3 cellular contexts compared by ENCODE assay signal in the genomic region with DNA sequence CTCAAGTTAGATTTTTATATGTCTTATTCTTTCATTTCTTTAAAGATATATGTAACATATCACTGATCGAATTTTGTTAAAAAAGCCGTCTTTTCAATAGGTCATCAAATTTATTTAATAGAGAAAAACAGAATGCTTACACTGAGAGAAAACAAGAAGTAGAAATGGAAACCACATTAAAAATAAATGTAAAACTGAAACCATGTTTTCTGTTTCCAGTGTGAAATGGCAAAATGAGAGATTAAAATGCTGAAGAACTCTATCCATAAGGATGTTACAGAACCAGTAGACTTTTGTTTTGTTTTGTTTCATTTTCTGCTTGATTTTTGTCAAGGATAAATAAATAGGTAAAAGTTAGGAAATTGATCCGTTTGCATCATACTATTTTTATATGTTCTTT.
TF ChIP-seq lines count a peak whose summit lies in the region.

No MANE protein-coding gene starts in this region.

TF ChIP-seq in SK-N-SH, 30 proteins besides CTCF, POLR2A, EP300 and RAD21 (continued from another document):
- TF ChIP-seq FOSL2 (IDR thresholded peaks at IDR 0.05; ENCODE audit: borderline replicate concordance, low read depth): no peak
- no peak for TF ChIP-seq GATA2 (CRISPR knock-in tag; IDR thresholded peaks at IDR 0.05)
- no peak for TF ChIP-seq YY1 (IDR thresholded peaks at IDR 0.05; ENCODE audit: low read depth)
- no peak for TF ChIP-seq PBX3 (IDR thresholded peaks at IDR 0.05)
- no peak for TF ChIP-seq TEAD4 (IDR thresholded peaks at IDR 0.05; ENCODE audit: borderline replicate concordance, insufficient read depth)
- no peak for TF ChIP-seq ELF1 (IDR thresholded peaks at IDR 0.05)
- TF ChIP-seq, protein P1, sequence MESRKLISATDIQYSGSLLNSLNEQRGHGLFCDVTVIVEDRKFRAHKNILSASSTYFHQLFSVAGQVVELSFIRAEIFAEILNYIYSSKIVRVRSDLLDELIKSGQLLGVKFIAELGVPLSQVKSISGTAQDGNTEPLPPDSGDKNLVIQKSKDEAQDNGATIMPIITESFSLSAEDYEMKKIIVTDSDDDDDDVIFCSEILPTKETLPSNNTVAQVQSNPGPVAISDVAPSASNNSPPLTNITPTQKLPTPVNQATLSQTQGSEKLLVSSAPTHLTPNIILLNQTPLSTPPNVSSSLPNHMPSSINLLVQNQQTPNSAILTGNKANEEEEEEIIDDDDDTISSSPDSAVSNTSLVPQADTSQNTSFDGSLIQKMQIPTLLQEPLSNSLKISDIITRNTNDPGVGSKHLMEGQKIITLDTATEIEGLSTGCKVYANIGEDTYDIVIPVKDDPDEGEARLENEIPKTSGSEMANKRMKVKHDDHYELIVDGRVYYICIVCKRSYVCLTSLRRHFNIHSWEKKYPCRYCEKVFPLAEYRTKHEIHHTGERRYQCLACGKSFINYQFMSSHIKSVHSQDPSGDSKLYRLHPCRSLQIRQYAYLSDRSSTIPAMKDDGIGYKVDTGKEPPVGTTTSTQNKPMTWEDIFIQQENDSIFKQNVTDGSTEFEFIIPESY (IDR thresholded peaks at IDR 0.05; ENCODE audit: borderline replicate concordance, low read depth): no peak

TF ChIP-seq in SK-N-SH treated with all-trans-retinoic acid at 6 μM for 48 hours, 23 proteins besides CTCF, POLR2A, EP300 and RAD21 (continued from another document):
- TF ChIP-seq, protein P2, sequence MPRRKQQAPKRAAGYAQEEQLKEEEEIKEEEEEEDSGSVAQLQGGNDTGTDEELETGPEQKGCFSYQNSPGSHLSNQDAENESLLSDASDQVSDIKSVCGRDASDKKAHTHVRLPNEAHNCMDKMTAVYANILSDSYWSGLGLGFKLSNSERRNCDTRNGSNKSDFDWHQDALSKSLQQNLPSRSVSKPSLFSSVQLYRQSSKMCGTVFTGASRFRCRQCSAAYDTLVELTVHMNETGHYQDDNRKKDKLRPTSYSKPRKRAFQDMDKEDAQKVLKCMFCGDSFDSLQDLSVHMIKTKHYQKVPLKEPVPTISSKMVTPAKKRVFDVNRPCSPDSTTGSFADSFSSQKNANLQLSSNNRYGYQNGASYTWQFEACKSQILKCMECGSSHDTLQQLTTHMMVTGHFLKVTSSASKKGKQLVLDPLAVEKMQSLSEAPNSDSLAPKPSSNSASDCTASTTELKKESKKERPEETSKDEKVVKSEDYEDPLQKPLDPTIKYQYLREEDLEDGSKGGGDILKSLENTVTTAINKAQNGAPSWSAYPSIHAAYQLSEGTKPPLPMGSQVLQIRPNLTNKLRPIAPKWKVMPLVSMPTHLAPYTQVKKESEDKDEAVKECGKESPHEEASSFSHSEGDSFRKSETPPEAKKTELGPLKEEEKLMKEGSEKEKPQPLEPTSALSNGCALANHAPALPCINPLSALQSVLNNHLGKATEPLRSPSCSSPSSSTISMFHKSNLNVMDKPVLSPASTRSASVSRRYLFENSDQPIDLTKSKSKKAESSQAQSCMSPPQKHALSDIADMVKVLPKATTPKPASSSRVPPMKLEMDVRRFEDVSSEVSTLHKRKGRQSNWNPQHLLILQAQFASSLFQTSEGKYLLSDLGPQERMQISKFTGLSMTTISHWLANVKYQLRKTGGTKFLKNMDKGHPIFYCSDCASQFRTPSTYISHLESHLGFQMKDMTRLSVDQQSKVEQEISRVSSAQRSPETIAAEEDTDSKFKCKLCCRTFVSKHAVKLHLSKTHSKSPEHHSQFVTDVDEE (CRISPR knock-in tag; IDR thresholded peaks at IDR 0.05): no peak
- no peak for TF ChIP-seq ISL1 (CRISPR knock-in tag; IDR thresholded peaks at IDR 0.05)
- TF ChIP-seq ZNF70 (CRISPR knock-in tag; IDR thresholded peaks at IDR 0.05): no peak
- TF ChIP-seq RARB (CRISPR knock-in tag; IDR thresholded peaks at IDR 0.05): no peak
- TF ChIP-seq OSR1 (CRISPR knock-in tag; IDR thresholded peaks at IDR 0.05): no peak
- TF ChIP-seq ZFP30 (CRISPR knock-in tag; IDR thresholded peaks at IDR 0.05): no peak
- TF ChIP-seq ZNF8 (CRISPR knock-in tag; IDR thresholded peaks at IDR 0.05): no peak
- no peak for TF ChIP-seq PATZ1 (CRISPR knock-in tag; IDR thresholded peaks at IDR 0.05; ENCODE audit: borderline replicate concordance)
- TF ChIP-seq ZFP3 (CRISPR knock-in tag; IDR thresholded peaks at IDR 0.05): no peak
- no peak for TF ChIP-seq ESRRG (CRISPR knock-in tag; IDR thresholded peaks at IDR 0.05)
- no peak for TF ChIP-seq CSRNP3 (CRISPR knock-in tag; IDR thresholded peaks at IDR 0.05)
- TF ChIP-seq, protein P3, sequence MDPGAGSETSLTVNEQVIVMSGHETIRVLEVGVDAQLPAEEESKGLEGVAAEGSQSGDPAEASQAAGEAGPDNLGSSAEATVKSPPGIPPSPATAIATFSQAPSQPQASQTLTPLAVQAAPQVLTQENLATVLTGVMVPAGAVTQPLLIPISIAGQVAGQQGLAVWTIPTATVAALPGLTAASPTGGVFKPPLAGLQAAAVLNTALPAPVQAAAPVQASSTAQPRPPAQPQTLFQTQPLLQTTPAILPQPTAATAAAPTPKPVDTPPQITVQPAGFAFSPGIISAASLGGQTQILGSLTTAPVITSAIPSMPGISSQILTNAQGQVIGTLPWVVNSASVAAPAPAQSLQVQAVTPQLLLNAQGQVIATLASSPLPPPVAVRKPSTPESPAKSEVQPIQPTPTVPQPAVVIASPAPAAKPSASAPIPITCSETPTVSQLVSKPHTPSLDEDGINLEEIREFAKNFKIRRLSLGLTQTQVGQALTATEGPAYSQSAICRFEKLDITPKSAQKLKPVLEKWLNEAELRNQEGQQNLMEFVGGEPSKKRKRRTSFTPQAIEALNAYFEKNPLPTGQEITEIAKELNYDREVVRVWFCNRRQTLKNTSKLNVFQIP (CRISPR knock-in tag; IDR thresholded peaks at IDR 0.05; ENCODE audit: borderline replicate concordance, low read depth): no peak
- TF ChIP-seq BACH2 (CRISPR knock-in tag; IDR thresholded peaks at IDR 0.05; ENCODE audit: borderline replicate concordance): no peak
TF ChIP-seq in SK-N-SH treated with all-trans-retinoic acid at 6 μM for 48 hours: peak in this region for 0.

TF ChIP-seq in GM12878, 131 proteins besides CTCF, POLR2A, EP300 and RAD21 (continued from another document):
- no peak for TF ChIP-seq PBX3 (IDR thresholded peaks at IDR 0.05; ENCODE audit: insufficient replicate concordance, low read depth, low read length)
- no peak for TF ChIP-seq POU2F2 (IDR thresholded peaks at IDR 0.05; ENCODE audit: borderline replicate concordance, low read depth, low read length)
- no peak for TF ChIP-seq SUPT20H (IDR thresholded peaks at IDR 0.05; ENCODE audit: borderline replicate concordance, control insufficient read depth, low read depth, low read length)
- TF ChIP-seq MXI1 (IDR thresholded peaks at IDR 0.05; ENCODE audit: low read depth, low read length): no peak
- no peak for TF ChIP-seq ZBED1 (IDR thresholded peaks at IDR 0.05; ENCODE audit: borderline replicate concordance)
